10 cellular contexts compared by ENCODE assay signal in genomic region chr4:43244688-43245382, GRCh38.
DNase-seq lines count a peak whose midpoint lies in the region; ATAC-seq and FAIRE-seq lines count a peak whose summit lies in the region.
"Had no signal": no experiment of that assay in that cellular context is flagged by ENCODE, and none has a peak within 500 bp of the region (broad histone marks: within the 10 kb centered on the region; RNA-seq: fewer than 3 reads in every experiment).

No MANE protein-coding gene starts in this region.

- no peak overlapping the region for H2BK15ac ChIP-seq in mesendoderm (replicated peaks; ENCODE audit: low read depth)

- no peak overlapping the region for H4K5ac ChIP-seq in mesendoderm (ENCODE audit: low read length)

- H3K27me3 ChIP-seq in MG63 = no peaks in the 10 kb centered on the region
- H3K27me3 ChIP-seq in mesendoderm (ENCODE audit: insufficient read depth, low read length, poor library complexity) = no peaks in the 10 kb centered on the region

- H3K56ac ChIP-seq in mesendoderm (ENCODE audit: low read length) = no peak overlapping the region

- H3K4me3 ChIP-seq in MG63 = no peak overlapping the region
- H3K4me3 ChIP-seq in mesendoderm (ENCODE audit: low read length) = no peak overlapping the region

- H2BK5ac ChIP-seq in mesendoderm (ENCODE audit: low read length) = no peak overlapping the region

- no peaks in the 10 kb centered on the region for H3K79me1 ChIP-seq in mesendoderm (ENCODE audit: low read length)

- no peaks in the 10 kb centered on the region for H3K4me1 ChIP-seq in mesendoderm (ENCODE audit: control insufficient read depth, low read depth, low read length)

- peak; percentile 96 for ATAC-seq in GM18868 (IDR thresholded peaks at IDR 0.05; ENCODE audit: unreplicated experiment)
- peak; percentile 94 for ATAC-seq in GM21528 (IDR thresholded peaks at IDR 0.05; ENCODE audit: low FRiP score, unreplicated experiment)
- ATAC-seq in HG03066 (IDR thresholded peaks at IDR 0.05; ENCODE audit: low read depth, unreplicated experiment) = peak; percentile 93
- ATAC-seq: CD8-positive, alpha-beta T cell; natural killer cell had no signal

- FAIRE-seq in urothelium cell line (lab: Jason Lieb, UNC) = no peak

- no peak overlapping the region for H3K23ac ChIP-seq in mesendoderm (ENCODE audit: low read length)

- H3K4me2 ChIP-seq in mesendoderm (ENCODE audit: low read length) = no peak overlapping the region

- H3K4ac ChIP-seq in mesendoderm (ENCODE audit: low read depth, low read length) = no peak overlapping the region

- WGBS in mesendoderm (ENCODE audit: extremely low coverage, insufficient coverage, low lambda C conversion rate) = no CpG with 5 or more reads among the region's 1 CpG

- H3K36me3 ChIP-seq in MG63 (no peaks in the 10 kb centered on the region), mesendoderm (ENCODE audit: control insufficient read depth, insufficient read depth, low read length) (no peaks in the 10 kb centered on the region)

- H3K18ac ChIP-seq in mesendoderm (ENCODE audit: low read length) = no peak overlapping the region

- no peak overlapping the region for H3K27ac ChIP-seq in mesendoderm (ENCODE audit: low read depth, low read length)

- H4K8ac ChIP-seq in mesendoderm (ENCODE audit: low read depth, low read length) = no peak overlapping the region

- H3K9me3 ChIP-seq in MG63 = peaks cover 2% of the 10 kb centered on the region; the same call in 1 of the 2 replicates

- no peak overlapping the region for H3K9ac ChIP-seq in mesendoderm (ENCODE audit: low read length)

- no peak overlapping the region for H2BK120ac ChIP-seq in mesendoderm (ENCODE audit: low read depth, low read length)

- no peaks in the 10 kb centered on the region for H3K79me2 ChIP-seq in mesendoderm (ENCODE audit: control insufficient read depth, insufficient read depth, low read length)

- DNase-seq in OCI-M1 (lab: John Stamatoyannopoulos, UW) = peak; percentile 22
- DNase-seq in GF-D8 (lab: John Stamatoyannopoulos, UW) = no peak
- DNase-seq in MG63 = no peak
- DNase-seq in urothelium cell line (ENCODE audit: low spot score) = no peak
- no peak for DNase-seq in mesendoderm
- DNase-seq: CD8-positive, alpha-beta T cell; natural killer cell had no signal

- no peak overlapping the region for H2AK5ac ChIP-seq in mesendoderm (ENCODE audit: low read length)
